Comparison of ENCODE assay signal across 1 cellular context in the genomic region with DNA sequence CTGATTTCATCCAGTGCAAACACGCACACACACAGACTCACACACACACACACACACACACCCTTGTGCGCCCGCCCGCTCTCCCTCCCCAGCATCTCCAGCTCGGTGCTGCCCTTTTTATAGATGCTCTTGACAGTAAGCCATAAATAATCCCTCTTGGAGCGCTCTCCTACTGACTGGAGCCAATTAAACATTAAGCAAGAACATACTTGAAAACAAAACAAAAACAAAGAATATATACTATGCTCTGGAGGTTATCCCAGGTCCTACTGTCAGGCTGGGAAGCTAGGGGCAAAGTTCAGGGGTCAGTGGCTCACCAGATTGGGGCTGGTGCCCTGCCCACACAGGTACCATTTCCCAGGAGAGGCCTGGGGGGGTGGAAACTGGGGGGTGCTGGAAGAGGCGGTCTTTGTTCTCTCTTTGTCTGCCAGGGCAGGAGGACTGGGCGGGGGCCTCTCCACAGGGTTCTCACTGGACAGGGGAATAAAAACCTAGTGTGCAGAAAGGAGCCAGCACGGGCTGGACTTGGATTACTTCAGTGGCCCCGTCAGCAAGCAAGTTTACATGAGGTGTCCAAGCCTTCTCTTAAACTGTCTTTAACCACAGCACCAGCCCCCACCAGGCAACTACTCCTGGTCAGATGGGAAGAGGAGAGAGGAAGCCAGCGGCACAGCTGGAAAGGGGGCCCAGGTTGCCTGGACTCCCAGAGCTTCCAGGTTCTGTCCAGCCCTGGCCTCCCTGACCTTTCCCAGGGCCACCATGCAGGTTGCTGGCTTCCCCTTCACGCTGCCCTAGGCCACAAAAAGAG.
TF ChIP-seq lines count a peak whose summit lies in the region.

No MANE protein-coding gene starts in this region.

TF ChIP-seq in HepG2, 621 proteins besides CTCF, POLR2A, EP300 and RAD21 (continued from another document and continues in another):
- TF ChIP-seq, protein P1, sequence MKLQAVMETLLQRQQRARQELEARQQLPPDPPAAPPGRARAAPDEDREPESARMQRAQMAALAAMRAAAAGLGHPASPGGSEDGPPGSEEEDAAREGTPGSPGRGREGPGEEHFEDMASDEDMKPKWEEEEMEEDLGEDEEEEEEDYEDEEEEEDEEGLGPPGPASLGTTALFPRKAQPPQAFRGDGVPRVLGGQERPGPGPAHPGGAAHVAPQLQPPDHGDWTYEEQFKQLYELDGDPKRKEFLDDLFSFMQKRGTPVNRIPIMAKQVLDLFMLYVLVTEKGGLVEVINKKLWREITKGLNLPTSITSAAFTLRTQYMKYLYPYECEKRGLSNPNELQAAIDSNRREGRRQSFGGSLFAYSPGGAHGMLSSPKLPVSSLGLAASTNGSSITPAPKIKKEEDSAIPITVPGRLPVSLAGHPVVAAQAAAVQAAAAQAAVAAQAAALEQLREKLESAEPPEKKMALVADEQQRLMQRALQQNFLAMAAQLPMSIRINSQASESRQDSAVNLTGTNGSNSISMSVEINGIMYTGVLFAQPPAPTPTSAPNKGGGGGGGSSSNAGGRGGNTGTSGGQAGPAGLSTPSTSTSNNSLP (IDR thresholded peaks at IDR 0.05; ENCODE audit: low read depth, low read length) = peak; percentile 77; the same call in 1 of the 2 replicates
- TF ChIP-seq RCOR2 (CRISPR knock-in tag; IDR thresholded peaks at IDR 0.05) (no peak), ZNF879 (CRISPR knock-in tag; IDR thresholded peaks at IDR 0.05) (no peak), POLR2G (IDR thresholded peaks at IDR 0.05; ENCODE audit: low read depth, low read length) (peak; percentile 47; the same call in 1 of the 2 replicates), ZNF20 (CRISPR knock-in tag; IDR thresholded peaks at IDR 0.05) (no peak), SKI (IDR thresholded peaks at IDR 0.05; ENCODE audit: partially characterized antibody) (peak; percentile 57), RFXAP (CRISPR knock-in tag; IDR thresholded peaks at IDR 0.05; ENCODE audit: borderline replicate concordance) (peak; percentile 40; the same call in 1 of the 2 replicates), PITX1 (CRISPR knock-in tag; IDR thresholded peaks at IDR 0.05) (peak; percentile 9; the same call in 1 of the 2 replicates), ZNF30 (CRISPR knock-in tag; IDR thresholded peaks at IDR 0.05) (no peak), CCDC6 (CRISPR knock-in tag; IDR thresholded peaks at IDR 0.05) (no peak), ZNF282 (IDR thresholded peaks at IDR 0.05; ENCODE audit: partially characterized antibody) (no peak), SOX6 (IDR thresholded peaks at IDR 0.05) (no peak), SOX6 (CRISPR knock-in tag; IDR thresholded peaks at IDR 0.05) (peak; percentile 98), ZNF552 (CRISPR knock-in tag; IDR thresholded peaks at IDR 0.05; ENCODE audit: borderline replicate concordance) (no peak), ZSCAN21 (CRISPR knock-in tag; IDR thresholded peaks at IDR 0.05; ENCODE audit: borderline replicate concordance) (no peak), TGIF2 (CRISPR knock-in tag; IDR thresholded peaks at IDR 0.05) (no peak), NCOA2 (CRISPR knock-in tag; IDR thresholded peaks at IDR 0.05) (peak; percentile 57), SNAI1 (CRISPR knock-in tag; IDR thresholded peaks at IDR 0.05; ENCODE audit: borderline replicate concordance) (no peak), TCF12 (IDR thresholded peaks at IDR 0.05) (no peak), TCF12 (CRISPR knock-in tag; IDR thresholded peaks at IDR 0.05) (no peak), SUZ12 (IDR thresholded peaks at IDR 0.05; ENCODE audit: low read depth, low read length) (no peak), RFX3 (CRISPR knock-in tag; IDR thresholded peaks at IDR 0.05) (no peak), ZNF501 (CRISPR knock-in tag; IDR thresholded peaks at IDR 0.05) (peak; percentile 60), GATAD2A (CRISPR knock-in tag; IDR thresholded peaks at IDR 0.05) (peak; percentile 70), GABPB1 (CRISPR knock-in tag; IDR thresholded peaks at IDR 0.05) (no peak), CREM (IDR thresholded peaks at IDR 0.05) (peak; percentile 71; the same call in 1 of the 2 replicates), CREM (CRISPR knock-in tag; IDR thresholded peaks at IDR 0.05) (no peak), SNAPC2 (CRISPR knock-in tag; IDR thresholded peaks at IDR 0.05) (no peak), ZNF652 (CRISPR knock-in tag; IDR thresholded peaks at IDR 0.05; ENCODE audit: borderline replicate concordance, low read depth) (no peak), MIXL1 (CRISPR knock-in tag; IDR thresholded peaks at IDR 0.05) (0 out of 2 replicates have a peak, but pooled peaks have one; percentile 15), NR3C1 (CRISPR knock-in tag; IDR thresholded peaks at IDR 0.05) (no peak), JARID2 (CRISPR knock-in tag; IDR thresholded peaks at IDR 0.05; ENCODE audit: insufficient replicate concordance) (no peak), SSRP1 (CRISPR knock-in tag; IDR thresholded peaks at IDR 0.05) (no peak), U2AF1 (optimal IDR thresholded peaks at IDR 0.05; ENCODE audit: low read depth, low read length) (no peak), ZNF382 (CRISPR knock-in tag; IDR thresholded peaks at IDR 0.05; ENCODE audit: borderline replicate concordance) (no peak), ZSCAN29 (CRISPR knock-in tag; conservative IDR thresholded peaks at IDR 0.05) (0 out of 2 replicates have a peak, but pooled peaks have one; percentile 35), TOE1 (CRISPR knock-in tag; IDR thresholded peaks at IDR 0.05) (no peak), ZNF33A (CRISPR knock-in tag; IDR thresholded peaks at IDR 0.05; ENCODE audit: borderline replicate concordance) (no peak), EZH2 (conservative IDR thresholded peaks at IDR 0.05; ENCODE audit: low read depth, low read length) (no peak), GPN1 (CRISPR knock-in tag; IDR thresholded peaks at IDR 0.05; ENCODE audit: borderline replicate concordance) (no peak), POLR2AphosphoS5 (IDR thresholded peaks at IDR 0.05; ENCODE audit: low read depth, low read length) (0 out of 2 replicates have a peak, but pooled peaks have one; percentile 31), CBX1 (IDR thresholded peaks at IDR 0.05; ENCODE audit: low read depth) (no peak), BRCA1 (CRISPR knock-in tag; IDR thresholded peaks at IDR 0.05) (no peak), ZNF460 (CRISPR knock-in tag; IDR thresholded peaks at IDR 0.05; ENCODE audit: borderline replicate concordance) (0 out of 2 replicates have a peak, but pooled peaks have one; percentile 11), ZBTB1 (CRISPR knock-in tag; IDR thresholded peaks at IDR 0.05; ENCODE audit: borderline replicate concordance) (no peak)
- TF ChIP-seq, protein P2, sequence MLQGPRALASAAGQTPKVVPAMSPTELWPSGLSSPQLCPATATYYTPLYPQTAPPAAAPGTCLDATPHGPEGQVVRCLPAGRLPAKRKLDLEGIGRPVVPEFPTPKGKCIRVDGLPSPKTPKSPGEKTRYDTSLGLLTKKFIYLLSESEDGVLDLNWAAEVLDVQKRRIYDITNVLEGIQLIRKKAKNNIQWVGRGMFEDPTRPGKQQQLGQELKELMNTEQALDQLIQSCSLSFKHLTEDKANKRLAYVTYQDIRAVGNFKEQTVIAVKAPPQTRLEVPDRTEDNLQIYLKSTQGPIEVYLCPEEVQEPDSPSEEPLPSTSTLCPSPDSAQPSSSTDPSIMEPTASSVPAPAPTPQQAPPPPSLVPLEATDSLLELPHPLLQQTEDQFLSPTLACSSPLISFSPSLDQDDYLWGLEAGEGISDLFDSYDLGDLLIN (CRISPR knock-in tag; IDR thresholded peaks at IDR 0.05; ENCODE audit: borderline replicate concordance) = no peak
- TF ChIP-seq, protein P3, sequence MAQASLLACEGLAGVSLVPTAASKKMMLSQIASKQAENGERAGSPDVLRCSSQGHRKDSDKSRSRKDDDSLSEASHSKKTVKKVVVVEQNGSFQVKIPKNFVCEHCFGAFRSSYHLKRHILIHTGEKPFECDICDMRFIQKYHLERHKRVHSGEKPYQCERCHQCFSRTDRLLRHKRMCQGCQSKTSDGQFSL (CRISPR knock-in tag; IDR thresholded peaks at IDR 0.05) = no peak; the same call in none of the 2 replicates
- TF ChIP-seq, protein P4, sequence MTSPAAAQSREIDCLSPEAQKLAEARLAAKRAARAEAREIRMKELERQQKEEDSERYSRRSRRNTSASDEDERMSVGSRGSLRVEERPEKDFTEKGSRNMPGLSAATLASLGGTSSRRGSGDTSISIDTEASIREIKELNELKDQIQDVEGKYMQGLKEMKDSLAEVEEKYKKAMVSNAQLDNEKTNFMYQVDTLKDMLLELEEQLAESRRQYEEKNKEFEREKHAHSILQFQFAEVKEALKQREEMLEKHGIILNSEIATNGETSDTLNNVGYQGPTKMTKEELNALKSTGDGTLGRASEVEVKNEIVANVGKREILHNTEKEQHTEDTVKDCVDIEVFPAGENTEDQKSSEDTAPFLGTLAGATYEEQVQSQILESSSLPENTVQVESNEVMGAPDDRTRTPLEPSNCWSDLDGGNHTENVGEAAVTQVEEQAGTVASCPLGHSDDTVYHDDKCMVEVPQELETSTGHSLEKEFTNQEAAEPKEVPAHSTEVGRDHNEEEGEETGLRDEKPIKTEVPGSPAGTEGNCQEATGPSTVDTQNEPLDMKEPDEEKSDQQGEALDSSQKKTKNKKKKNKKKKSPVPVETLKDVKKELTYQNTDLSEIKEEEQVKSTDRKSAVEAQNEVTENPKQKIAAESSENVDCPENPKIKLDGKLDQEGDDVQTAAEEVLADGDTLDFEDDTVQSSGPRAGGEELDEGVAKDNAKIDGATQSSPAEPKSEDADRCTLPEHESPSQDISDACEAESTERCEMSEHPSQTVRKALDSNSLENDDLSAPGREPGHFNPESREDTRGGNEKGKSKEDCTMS (CRISPR knock-in tag; conservative IDR thresholded peaks at IDR 0.05) = no peak
- TF ChIP-seq, protein P5, sequence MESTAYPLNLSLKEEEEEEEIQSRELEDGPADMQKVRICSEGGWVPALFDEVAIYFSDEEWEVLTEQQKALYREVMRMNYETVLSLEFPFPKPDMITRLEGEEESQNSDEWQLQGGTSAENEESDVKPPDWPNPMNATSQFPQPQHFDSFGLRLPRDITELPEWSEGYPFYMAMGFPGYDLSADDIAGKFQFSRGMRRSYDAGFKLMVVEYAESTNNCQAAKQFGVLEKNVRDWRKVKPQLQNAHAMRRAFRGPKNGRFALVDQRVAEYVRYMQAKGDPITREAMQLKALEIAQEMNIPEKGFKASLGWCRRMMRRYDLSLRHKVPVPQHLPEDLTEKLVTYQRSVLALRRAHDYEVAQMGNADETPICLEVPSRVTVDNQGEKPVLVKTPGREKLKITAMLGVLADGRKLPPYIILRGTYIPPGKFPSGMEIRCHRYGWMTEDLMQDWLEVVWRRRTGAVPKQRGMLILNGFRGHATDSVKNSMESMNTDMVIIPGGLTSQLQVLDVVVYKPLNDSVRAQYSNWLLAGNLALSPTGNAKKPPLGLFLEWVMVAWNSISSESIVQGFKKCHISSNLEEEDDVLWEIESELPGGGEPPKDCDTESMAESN (CRISPR knock-in tag; conservative IDR thresholded peaks at IDR 0.05) = peak; percentile 46
- TF ChIP-seq, protein P6, sequence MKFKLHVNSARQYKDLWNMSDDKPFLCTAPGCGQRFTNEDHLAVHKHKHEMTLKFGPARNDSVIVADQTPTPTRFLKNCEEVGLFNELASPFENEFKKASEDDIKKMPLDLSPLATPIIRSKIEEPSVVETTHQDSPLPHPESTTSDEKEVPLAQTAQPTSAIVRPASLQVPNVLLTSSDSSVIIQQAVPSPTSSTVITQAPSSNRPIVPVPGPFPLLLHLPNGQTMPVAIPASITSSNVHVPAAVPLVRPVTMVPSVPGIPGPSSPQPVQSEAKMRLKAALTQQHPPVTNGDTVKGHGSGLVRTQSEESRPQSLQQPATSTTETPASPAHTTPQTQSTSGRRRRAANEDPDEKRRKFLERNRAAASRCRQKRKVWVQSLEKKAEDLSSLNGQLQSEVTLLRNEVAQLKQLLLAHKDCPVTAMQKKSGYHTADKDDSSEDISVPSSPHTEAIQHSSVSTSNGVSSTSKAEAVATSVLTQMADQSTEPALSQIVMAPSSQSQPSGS (CRISPR knock-in tag; IDR thresholded peaks at IDR 0.05) = no peak
- TF ChIP-seq, protein P7, sequence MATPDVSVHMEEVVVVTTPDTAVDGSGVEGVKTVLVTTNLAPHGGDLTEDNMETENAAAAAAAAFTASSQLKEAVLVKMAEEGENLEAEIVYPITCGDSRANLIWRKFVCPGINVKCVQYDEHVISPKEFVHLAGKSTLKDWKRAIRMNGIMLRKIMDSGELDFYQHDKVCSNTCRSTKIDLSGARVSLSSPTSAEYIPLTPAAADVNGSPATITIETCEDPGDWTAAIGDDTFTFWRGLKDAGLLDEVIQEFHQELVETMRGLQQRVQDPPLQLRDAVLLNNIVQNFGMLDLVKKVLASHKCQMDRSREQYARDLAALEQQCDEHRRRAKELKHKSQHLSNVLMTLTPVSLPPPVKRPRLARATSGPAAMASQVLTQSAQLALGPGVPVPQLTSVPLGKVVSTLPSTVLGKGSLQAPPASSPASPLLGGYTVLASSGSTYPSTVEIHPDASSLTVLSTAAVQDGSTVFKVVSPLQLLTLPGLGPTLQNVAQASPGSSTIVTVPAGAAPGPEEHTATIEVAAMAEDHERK (CRISPR knock-in tag; IDR thresholded peaks at IDR 0.05; ENCODE audit: low read depth) = no peak
- TF ChIP-seq, protein P8, sequence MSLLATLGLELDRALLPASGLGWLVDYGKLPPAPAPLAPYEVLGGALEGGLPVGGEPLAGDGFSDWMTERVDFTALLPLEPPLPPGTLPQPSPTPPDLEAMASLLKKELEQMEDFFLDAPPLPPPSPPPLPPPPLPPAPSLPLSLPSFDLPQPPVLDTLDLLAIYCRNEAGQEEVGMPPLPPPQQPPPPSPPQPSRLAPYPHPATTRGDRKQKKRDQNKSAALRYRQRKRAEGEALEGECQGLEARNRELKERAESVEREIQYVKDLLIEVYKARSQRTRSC (CRISPR knock-in tag; IDR thresholded peaks at IDR 0.05; ENCODE audit: low read depth) = no peak
- TF ChIP-seq, protein P9, sequence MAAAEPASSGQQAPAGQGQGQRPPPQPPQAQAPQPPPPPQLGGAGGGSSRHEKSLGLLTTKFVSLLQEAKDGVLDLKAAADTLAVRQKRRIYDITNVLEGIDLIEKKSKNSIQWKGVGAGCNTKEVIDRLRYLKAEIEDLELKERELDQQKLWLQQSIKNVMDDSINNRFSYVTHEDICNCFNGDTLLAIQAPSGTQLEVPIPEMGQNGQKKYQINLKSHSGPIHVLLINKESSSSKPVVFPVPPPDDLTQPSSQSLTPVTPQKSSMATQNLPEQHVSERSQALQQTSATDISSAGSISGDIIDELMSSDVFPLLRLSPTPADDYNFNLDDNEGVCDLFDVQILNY (CRISPR knock-in tag; conservative IDR thresholded peaks at IDR 0.05) = no peak
- TF ChIP-seq, protein P10, sequence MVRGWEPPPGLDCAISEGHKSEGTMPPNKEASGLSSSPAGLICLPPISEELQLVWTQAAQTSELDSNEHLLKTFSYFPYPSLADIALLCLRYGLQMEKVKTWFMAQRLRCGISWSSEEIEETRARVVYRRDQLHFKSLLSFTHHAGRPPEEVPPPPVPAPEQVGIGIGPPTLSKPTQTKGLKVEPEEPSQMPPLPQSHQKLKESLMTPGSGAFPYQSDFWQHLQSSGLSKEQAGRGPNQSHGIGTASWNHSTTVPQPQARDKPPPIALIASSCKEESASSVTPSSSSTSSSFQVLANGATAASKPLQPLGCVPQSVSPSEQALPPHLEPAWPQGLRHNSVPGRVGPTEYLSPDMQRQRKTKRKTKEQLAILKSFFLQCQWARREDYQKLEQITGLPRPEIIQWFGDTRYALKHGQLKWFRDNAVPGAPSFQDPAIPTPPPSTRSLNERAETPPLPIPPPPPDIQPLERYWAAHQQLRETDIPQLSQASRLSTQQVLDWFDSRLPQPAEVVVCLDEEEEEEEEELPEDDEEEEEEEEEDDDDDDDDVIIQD (CRISPR knock-in tag; IDR thresholded peaks at IDR 0.05; ENCODE audit: low read depth) = no peak
